2 cellular contexts compared by ENCODE assay signal in genomic region chr2:203656522-203657287, GRCh38.
TF ChIP-seq lines count a peak whose summit lies in the region.

No MANE protein-coding gene starts in this region.

TF ChIP-seq in IMR-90, 13 proteins besides CTCF, POLR2A, EP300 and RAD21:
- TF ChIP-seq CEBPB (IDR thresholded peaks at IDR 0.05; ENCODE audit: low read depth, low read length) = peak; percentile 77
- no peak for TF ChIP-seq SMC3 (IDR thresholded peaks at IDR 0.05; ENCODE audit: low read depth, low read length)

TF ChIP-seq in H1, 55 proteins besides CTCF, POLR2A, EP300 and RAD21:
- TF ChIP-seq, protein P1, sequence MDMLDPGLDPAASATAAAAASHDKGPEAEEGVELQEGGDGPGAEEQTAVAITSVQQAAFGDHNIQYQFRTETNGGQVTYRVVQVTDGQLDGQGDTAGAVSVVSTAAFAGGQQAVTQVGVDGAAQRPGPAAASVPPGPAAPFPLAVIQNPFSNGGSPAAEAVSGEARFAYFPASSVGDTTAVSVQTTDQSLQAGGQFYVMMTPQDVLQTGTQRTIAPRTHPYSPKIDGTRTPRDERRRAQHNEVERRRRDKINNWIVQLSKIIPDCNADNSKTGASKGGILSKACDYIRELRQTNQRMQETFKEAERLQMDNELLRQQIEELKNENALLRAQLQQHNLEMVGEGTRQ (IDR thresholded peaks at IDR 0.05; ENCODE audit: low read length) = no peak
- no peak for TF ChIP-seq SRF (IDR thresholded peaks at IDR 0.05; ENCODE audit: low read depth, low read length)
- TF ChIP-seq EZH2 (IDR thresholded peaks at IDR 0.05; ENCODE audit: low read depth, low read length, severe bottlenecking) = no peak
- TF ChIP-seq ZNF274 (IDR thresholded peaks at IDR 0.05; ENCODE audit: borderline replicate concordance, extremely low read depth, low read length) = no peak
- TF ChIP-seq SP2 (IDR thresholded peaks at IDR 0.05; ENCODE audit: low read length) = no peak
- TF ChIP-seq CBX5 (IDR thresholded peaks at IDR 0.05; ENCODE audit: low read depth, low read length) = no peak
- no peak for TF ChIP-seq BCL11A (IDR thresholded peaks at IDR 0.05; ENCODE audit: low read depth in 2 of 2, low read length in 2 of 2)
- no peak for TF ChIP-seq BACH1 (IDR thresholded peaks at IDR 0.05; ENCODE audit: low read length)
- TF ChIP-seq NRF1 (IDR thresholded peaks at IDR 0.05; ENCODE audit: low read depth, low read length) = no peak
- TF ChIP-seq SP4 (IDR thresholded peaks at IDR 0.05; ENCODE audit: low read length) = no peak
- no peak for TF ChIP-seq TAF1 (IDR thresholded peaks at IDR 0.05; ENCODE audit: low read depth, low read length)
- TF ChIP-seq POU5F1 (IDR thresholded peaks at IDR 0.05; ENCODE audit: low read depth, low read length) = no peak
- TF ChIP-seq SIX5 (IDR thresholded peaks at IDR 0.05; ENCODE audit: low read depth, low read length) = no peak
- TF ChIP-seq CHD7 (IDR thresholded peaks at IDR 0.05; ENCODE audit: insufficient replicate concordance, low read length) = no peak
- no peak for TF ChIP-seq RNF2 (IDR thresholded peaks at IDR 0.05; ENCODE audit: borderline replicate concordance, low read depth, low read length, missing control alignments, poor library complexity, severe bottlenecking)
- no peak for TF ChIP-seq TAF7 (optimal IDR thresholded peaks at IDR 0.05; ENCODE audit: borderline replicate concordance, low read depth, low read length)
- TF ChIP-seq GTF2F1 (IDR thresholded peaks at IDR 0.05; ENCODE audit: borderline replicate concordance, low read depth, low read length) = no peak
- TF ChIP-seq SUZ12 (IDR thresholded peaks at IDR 0.05; ENCODE audit: low read length) = no peak
- no peak for TF ChIP-seq CHD2 (IDR thresholded peaks at IDR 0.05; ENCODE audit: low read length)
- TF ChIP-seq CTBP2 (IDR thresholded peaks at IDR 0.05; ENCODE audit: borderline replicate concordance, insufficient read depth, insufficient read length, low read length) = no peak
